7 cellular contexts compared by ENCODE assay signal in the genomic region with DNA sequence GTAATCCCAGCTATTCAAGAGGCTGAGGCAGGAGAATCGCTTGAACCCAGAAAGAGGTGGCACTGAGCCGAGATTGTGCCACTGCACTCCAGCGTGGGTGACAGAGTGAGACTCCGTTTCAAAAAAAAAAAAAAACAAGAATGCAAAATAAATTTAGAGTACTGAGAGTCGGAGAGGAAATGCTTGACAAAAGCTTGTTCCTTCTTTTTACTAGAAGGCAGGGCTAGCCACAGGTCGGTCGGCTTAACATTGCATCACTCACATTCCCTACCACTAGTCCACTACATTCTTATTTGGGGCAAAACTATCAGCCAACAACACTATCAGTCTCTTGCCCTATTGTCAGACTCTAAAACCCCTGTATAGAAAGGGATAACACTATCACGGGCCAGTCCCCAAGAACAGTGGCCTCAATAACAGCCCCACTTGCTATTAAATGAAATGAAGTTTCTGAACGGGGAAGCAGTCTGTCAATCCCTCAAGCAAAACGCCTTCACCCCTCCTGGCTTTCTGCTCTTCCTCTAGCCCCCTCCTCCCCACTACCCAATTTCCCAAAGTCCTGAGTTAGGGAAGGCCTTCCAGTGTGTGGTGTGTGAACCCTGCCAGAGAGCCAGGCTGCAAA. TPM values are rescaled to one million over a fixed set of nuclear protein-coding genes. Genes with fewer than 3 reads are reported as not detected.
A peak's percentile ranks its signal among the peaks of the same experiment; 100 is the strongest.
DNase-seq lines count a peak whose midpoint lies in the region; ATAC-seq, FAIRE-seq and TF ChIP-seq lines count a peak whose summit lies in the region.

No MANE protein-coding gene starts in this region.

- peak overlapping the region; percentile 74 to 86 for H3K4me3 ChIP-seq in Panc1 (ENCODE audit: low read depth in 2 of 2, low read length in 2 of 2)
- H3K4me3 ChIP-seq in effector memory CD4-positive, alpha-beta T cell (ENCODE audit: insufficient read depth, low read depth, low read length, poor library complexity, severe bottlenecking), result peak overlapping the region; percentile 100

- POLR2A ChIA-PET in Panc1 (lab: Charles Lee), result no interaction called here

- H3K27ac ChIP-seq in Panc1 (ENCODE audit: low read length), result peak overlapping the region; percentile 94
- H3K27ac ChIP-seq in effector memory CD4-positive, alpha-beta T cell (ENCODE audit: insufficient read depth, low read length, poor library complexity, severe bottlenecking), result peak overlapping the region; percentile 99

- FAIRE-seq in GM19239 (lab: Jason Lieb, UNC), result peak; percentile 11

- no peak for TF ChIP-seq CTCF in Panc1 (IDR thresholded peaks at IDR 0.05)

- no peaks in the 10 kb centered on the region for H3K9me3 ChIP-seq in Panc1 (ENCODE audit: control insufficient read depth, insufficient read depth, low read depth, low read length)
- no peaks in the 10 kb centered on the region for H3K9me3 ChIP-seq in effector memory CD4-positive, alpha-beta T cell (ENCODE audit: control insufficient read depth, low read length)

- intact Hi-C loops in Panc1 (cut with micrococcal nuclease; ENCODE audit: unreplicated experiment), result no loop called here

- no peak for DNase-seq in GM19239 (ENCODE audit: insufficient read length, low spot score)
- DNase-seq in Panc1 (ENCODE audit: low read depth, low spot score), result no peak
- no peak for DNase-seq in effector memory CD4-positive, alpha-beta T cell
- DNase-seq in myocyte (ENCODE audit: low read depth), result peak; percentile 49
- no peak for DNase-seq in NCI-H1417 treated with DMSO at 0.1 percent for 48 hours (lab: John Stamatoyannopoulos, UW)
- no peak for DNase-seq in 8988T

- H3K36me3 ChIP-seq in Panc1 (ENCODE audit: control insufficient read depth, insufficient read depth, low read length), result no peaks in the 10 kb centered on the region; the same call in 1 of the 2 replicates
- H3K36me3 ChIP-seq in effector memory CD4-positive, alpha-beta T cell (ENCODE audit: control insufficient read depth, insufficient read depth, low read length), result peaks cover 6% of the 10 kb centered on the region

- no peak for ATAC-seq in Panc1
- no peak for ATAC-seq in GM18861 (IDR thresholded peaks at IDR 0.05; ENCODE audit: unreplicated experiment)

- CTCF ChIA-PET in Panc1 (lab: Charles Lee), result interaction anchor here (0.6 to 2.3 kb wide), 2 partner anchors 31 to 95 kb away, joined by 3 to 41 read pairs; a partner anchor contains a TSS

- in situ Hi-C loops in Panc1 (cut with HindIII; ENCODE audit: low pct_unique_long_range_greater_than_20kb, low sequenced_read_pairs), result no loop called here

- no TSS peak for BruUV-seq in Panc1 (replicated peaks; lab: Mats Ljungman, UMichigan)

- peaks cover 16% of the 10 kb centered on the region for H3K4me1 ChIP-seq in Panc1 (ENCODE audit: control insufficient read depth, insufficient read depth, low read length)
- peaks cover 24% of the 10 kb centered on the region for H3K4me1 ChIP-seq in effector memory CD4-positive, alpha-beta T cell (ENCODE audit: control insufficient read depth, insufficient read depth, low read length, poor library complexity, severe bottlenecking)

- H3K27me3 ChIP-seq in Panc1 (ENCODE audit: control insufficient read depth, insufficient read depth, low read length), result no peaks in the 10 kb centered on the region
- H3K27me3 ChIP-seq in effector memory CD4-positive, alpha-beta T cell (replicated peaks; ENCODE audit: control insufficient read depth, insufficient read depth, low read length, poor library complexity, severe bottlenecking), result no peaks in the 10 kb centered on the region

RNA-seq across cellular contexts. Expression of a gene that starts 1.0 kb away (rescaled TPM):
- 35.3 TPM for total RNA-seq in Panc1 (2021; ENCODE audit: unreplicated experiment)
- polyA plus RNA-seq in Panc1 (2012; ENCODE audit: insufficient read length), result 44.1 TPM
- 90.4 and 121 TPM in 2 replicates for total RNA-seq in myocyte
- 87.8 TPM for polyA plus RNA-seq in myocyte (2012)

RNA-seq across cellular contexts. Expression of a gene that starts 3.4 kb away (rescaled TPM):
- total RNA-seq in Panc1 (2021; ENCODE audit: unreplicated experiment), result 99.6 TPM
- polyA plus RNA-seq in Panc1 (2012; ENCODE audit: insufficient read length), result 116 TPM
- total RNA-seq in myocyte, result 29.2 and 32.0 TPM in 2 replicates
- polyA plus RNA-seq in myocyte (2012), result 44.5 TPM

RNA-seq across cellular contexts. Expression of a gene that starts 9.1 kb away (rescaled TPM):
- total RNA-seq in Panc1 (2021; ENCODE audit: unreplicated experiment) (0.23 TPM), myocyte (not detected in 2 replicates)
- 0.44 TPM for polyA plus RNA-seq in Panc1 (2012; ENCODE audit: insufficient read length)
- polyA plus RNA-seq in myocyte (2012), result 0.15 TPM

RNA-seq across cellular contexts. Expression of a gene that starts 31.4 kb away (rescaled TPM):
- total RNA-seq in Panc1 (2021; ENCODE audit: unreplicated experiment) (129 TPM), myocyte (75.8 and 80.0 TPM in 2 replicates)
- 105 TPM for polyA plus RNA-seq in Panc1 (2012; ENCODE audit: insufficient read length)
- polyA plus RNA-seq in myocyte (2012), result 57.0 TPM

RNA-seq across cellular contexts. Expression of a gene that starts 37.5 kb away (rescaled TPM):
- 67.5 TPM for total RNA-seq in Panc1 (2021; ENCODE audit: unreplicated experiment)
- polyA plus RNA-seq in Panc1 (2012; ENCODE audit: insufficient read length), result 48.3 TPM
- total RNA-seq in myocyte, result 31.3 and 31.8 TPM in 2 replicates
- polyA plus RNA-seq in myocyte (2012), result 71.4 TPM
